Comparison of ENCODE assay signal across 8 cellular contexts in genomic region chr3:126982522-126983175, GRCh38. TPM values are rescaled to one million over a fixed set of nuclear protein-coding genes. Genes with fewer than 3 reads are reported as not detected.
DNase-seq lines count a peak whose midpoint lies in the region; ATAC-seq and TF ChIP-seq lines count a peak whose summit lies in the region.

TSS of gene PLXNA1 (plus strand) at chr3:126983115. CDS start at chr3:126988594, 5,479 bp downstream.

- H3K27me3 Mint-ChIP-seq in IgD-negative memory B cell (peaks cover 26% of the 10 kb centered on the region), neural progenitor cell (ENCODE audit: insufficient read depth, low read depth) (peaks cover 10% of the 10 kb centered on the region)
- peaks cover 11% of the 10 kb centered on the region for H3K27me3 Mint-ChIP-seq in activated T-helper 2 cell treated with anti-CD3 and anti-CD28 coated beads, Interferon-gamma antibody, Interleukin-2, Interleukin-4, amounts not matched to agents 10 μg/mL and 5 μg/mL and 100 μg/mL, durations not matched to agents 14 hours and 24 hours and 36 hours (ENCODE audit: low read depth)

- H3K4me1 Mint-ChIP-seq in IgD-negative memory B cell (peaks cover 5 to 16% (median 10%) of the 10 kb centered on the region in 3 donors), neural progenitor cell (peaks cover 12% of the 10 kb centered on the region)
- peaks cover 7% of the 10 kb centered on the region for H3K4me1 Mint-ChIP-seq in activated T-helper 2 cell treated with anti-CD3 and anti-CD28 coated beads, Interferon-gamma antibody, Interleukin-2, Interleukin-4, amounts not matched to agents 10 μg/mL and 5 μg/mL and 100 μg/mL, durations not matched to agents 14 hours and 24 hours and 36 hours (ENCODE audit: low read depth)

- H3K9me3 ChIP-seq in DOHH2 (ENCODE audit: control insufficient read depth, insufficient read depth, low read length) (no peaks in the 10 kb centered on the region), neural progenitor cell (ENCODE audit: low read depth) (no peaks in the 10 kb centered on the region)

- peak within 1 kb of the TSS; percentile 85 for H3K9ac ChIP-seq in neural progenitor cell

- H2AFZ ChIP-seq in neural progenitor cell (replicated peaks): peak within 1 kb of the TSS; percentile 60

- H3K4me3 Mint-ChIP-seq in IgD-negative memory B cell (peak within 1 kb of the TSS; percentile 88 to 98 (median 94)), neural progenitor cell (peak within 1 kb of the TSS; percentile 83)
- H3K4me3 Mint-ChIP-seq in activated T-helper 2 cell treated with anti-CD3 and anti-CD28 coated beads, Interferon-gamma antibody, Interleukin-2, Interleukin-4, amounts not matched to agents 10 μg/mL and 5 μg/mL and 100 μg/mL, durations not matched to agents 14 hours and 24 hours and 36 hours (ENCODE audit: low read depth): peak within 1 kb of the TSS; percentile 76

- DNase-seq in RPMI8226 (peak; percentile 90), fibroblast of villous mesenchyme (ENCODE audit: low read depth) (peak; percentile 79), neural progenitor cell (ENCODE audit: low spot score) (peak; percentile 92), stromal cell of bone marrow (ENCODE audit: low read depth) (peak; percentile 57)
- peak; percentile 84 for DNase-seq in activated T-helper 2 cell treated with anti-CD3 and anti-CD28 coated beads, Interferon-gamma antibody, Interleukin-2, Interleukin-4, amounts not matched to agents 10 μg/mL and 5 μg/mL and 100 μg/mL, durations not matched to agents 14 hours and 24 hours and 36 hours (ENCODE audit: low spot score)

- H3K9me3 Mint-ChIP-seq in IgD-negative memory B cell (no peaks in the 10 kb centered on the region), neural progenitor cell (no peaks in the 10 kb centered on the region)
- H3K9me3 Mint-ChIP-seq in activated T-helper 2 cell treated with anti-CD3 and anti-CD28 coated beads, Interferon-gamma antibody, Interleukin-2, Interleukin-4, amounts not matched to agents 10 μg/mL and 5 μg/mL and 100 μg/mL, durations not matched to agents 14 hours and 24 hours and 36 hours: no peaks in the 10 kb centered on the region

- H3K4me2 ChIP-seq in DOHH2 (ENCODE audit: low read length) (peak within 1 kb of the TSS; percentile 83), neural progenitor cell (peak within 1 kb of the TSS; percentile 98)

- H3K27ac ChIP-seq in DOHH2 (ENCODE audit: low read depth, low read length) (no peak within 1 kb of the TSS), neural progenitor cell (no peak within 1 kb of the TSS)

- H3K4me3 ChIP-seq in DOHH2 (ENCODE audit: low read length): peak within 1 kb of the TSS; percentile 72
- H3K4me3 ChIP-seq in fibroblast of villous mesenchyme (ENCODE audit: low read depth, low read length): peak within 1 kb of the TSS; percentile 77
- H3K4me3 ChIP-seq in neural progenitor cell: peak within 1 kb of the TSS; percentile 98

- ATAC-seq in GM21529 (IDR thresholded peaks at IDR 0.05; ENCODE audit: unreplicated experiment): peak; percentile 72

- intact Hi-C loops in activated T-helper 2 cell treated with anti-CD3 and anti-CD28 coated beads, Interferon-gamma antibody, Interleukin-2, Interleukin-4, amounts not matched to agents 10 μg/mL and 5 μg/mL and 100 μg/mL, durations not matched to agents 14 hours and 24 hours and 36 hours (cut with micrococcal nuclease): loop anchor here (1.0 to 10.0 kb wide), 6 partner anchors 71 to 1142 kb away; partner anchors contain the start of genes CHCHD6, RUVBL1 and ZXDC

- H3K36me3 Mint-ChIP-seq in IgD-negative memory B cell (no peaks in the 10 kb centered on the region), neural progenitor cell (no peaks in the 10 kb centered on the region)
- no peaks in the 10 kb centered on the region for H3K36me3 Mint-ChIP-seq in activated T-helper 2 cell treated with anti-CD3 and anti-CD28 coated beads, Interferon-gamma antibody, Interleukin-2, Interleukin-4, amounts not matched to agents 10 μg/mL and 5 μg/mL and 100 μg/mL, durations not matched to agents 14 hours and 24 hours and 36 hours (ENCODE audit: low read depth)

- peak; percentile 89 for TF ChIP-seq CTCF in DOHH2 (IDR thresholded peaks at IDR 0.05; ENCODE audit: low read depth, low read length, poor library complexity, severe bottlenecking)
- TF ChIP-seq CTCF in fibroblast of villous mesenchyme (IDR thresholded peaks at IDR 0.05; ENCODE audit: insufficient read depth, low read depth, low read length): peak; percentile 86
- TF ChIP-seq CTCF in neural progenitor cell (IDR thresholded peaks at IDR 0.05): peak; percentile 82

- H3K27me3 ChIP-seq in DOHH2 (ENCODE audit: control insufficient read depth, low read length) (peaks cover 23% of the 10 kb centered on the region), neural progenitor cell (peaks cover 14% of the 10 kb centered on the region)

- H3F3A ChIP-seq in DOHH2 (ENCODE audit: control insufficient read depth, insufficient read depth) (no peaks in the 10 kb centered on the region), neural progenitor cell (ENCODE audit: low read depth) (no peaks in the 10 kb centered on the region)

- H3K9me2 ChIP-seq in DOHH2 (replicated peaks; ENCODE audit: control insufficient read depth, low read length): no peaks in the 10 kb centered on the region

- H3K4me1 ChIP-seq in DOHH2 (ENCODE audit: control insufficient read depth, low read length) (peaks cover 23% of the 10 kb centered on the region), neural progenitor cell (peaks cover 13% of the 10 kb centered on the region)

- no peaks in the 10 kb centered on the region for H3K36me3 ChIP-seq in DOHH2 (ENCODE audit: control insufficient read depth, low read length)
- H3K36me3 ChIP-seq in neural progenitor cell: no peaks in the 10 kb centered on the region

- peaks cover 6% of the 10 kb centered on the region; the same call in 1 of the 2 replicates for H4K20me1 ChIP-seq in DOHH2 (ENCODE audit: control insufficient read depth, insufficient read depth, low read depth, low read length)
- H4K20me1 ChIP-seq in neural progenitor cell (ENCODE audit: low read depth): peaks cover 41% of the 10 kb centered on the region

- H3K79me2 ChIP-seq in DOHH2 (ENCODE audit: control insufficient read depth, low read length) (peaks cover 5% of the 10 kb centered on the region; the same call in 1 of the 2 replicates), neural progenitor cell (ENCODE audit: low read depth) (peaks cover 42% of the 10 kb centered on the region)

- H3K27ac Mint-ChIP-seq in IgD-negative memory B cell (peak within 1 kb of the TSS; percentile 96 to 100 (median 99)), neural progenitor cell (no peak within 1 kb of the TSS)
- H3K27ac Mint-ChIP-seq in activated T-helper 2 cell treated with anti-CD3 and anti-CD28 coated beads, Interferon-gamma antibody, Interleukin-2, Interleukin-4, amounts not matched to agents 10 μg/mL and 5 μg/mL and 100 μg/mL, durations not matched to agents 14 hours and 24 hours and 36 hours: peak within 1 kb of the TSS; percentile 71

RNA-seq across cellular contexts. Expression of gene PLXNA1, which starts in this region (rescaled TPM):
- polyA plus RNA-seq in IgD-negative memory B cell: 0.13 TPM
- 17.2 and 18.9 TPM in 2 replicates for total RNA-seq in activated T-helper 2 cell treated with anti-CD3 and anti-CD28 coated beads, Interferon-gamma antibody, Interleukin-2, Interleukin-4, amounts not matched to agents 10 μg/mL and 5 μg/mL and 100 μg/mL, durations not matched to agents 14 hours and 24 hours and 36 hours
- total RNA-seq in fibroblast of villous mesenchyme (63.0 and 70.2 TPM in 2 replicates), neural progenitor cell (ENCODE audit: low replicate concordance) (34.7 and 89.1 TPM in 2 replicates)
